Comparison of ENCODE assay signal across 23 cellular contexts in genomic region chr11:39569784-39570183, GRCh38.
"Had no signal": no experiment of that assay in that cellular context is flagged by ENCODE, and none has a peak within 500 bp of the region (broad histone marks: within the 10 kb centered on the region; RNA-seq: fewer than 3 reads in every experiment).

No MANE protein-coding gene starts in this region.

- H3K27ac ChIP-seq: lower lobe of right lung, neutrophil, pancreas, right atrium auricular region, stomach, testis, tibial artery had no signal

- ATAC-seq: effector memory CD8-positive, alpha-beta T cell; left ventricle myocardium superior; lower lobe of right lung; mucosa of descending colon; pancreas; sciatic nerve; stimulated activated effector memory CD8-positive, alpha-beta T cell treated with anti-CD3 and anti-CD28 coated beads, Interleukin-12 subunit alpha, Interleukin-12 subunit beta, amount 100 ng/mL, for 72 hours had no signal

- H3K36me3 ChIP-seq: lower lobe of right lung, neutrophil, pancreas, right atrium auricular region, stomach, tibial artery had no signal

- H3K9me3 Mint-ChIP-seq: type B pancreatic cell had no signal

- H3K27me3 ChIP-seq: neutrophil, pancreas, right atrium auricular region, stomach, testis, tibial artery had no signal

- H3K4me3 Mint-ChIP-seq: effector memory CD8-positive, alpha-beta T cell; immature natural killer cell; memory B cell; mesothelial cell of epicardium; naive B cell; nephron; stimulated activated effector memory CD8-positive, alpha-beta T cell treated with anti-CD3 and anti-CD28 coated beads, Interleukin-12 subunit alpha, Interleukin-12 subunit beta, amount 100 ng/mL, for 72 hours; type B pancreatic cell had no signal

- H3K4me1 Mint-ChIP-seq: immature natural killer cell; memory B cell; mesothelial cell of epicardium; naive B cell; nephron; stimulated activated effector memory CD8-positive, alpha-beta T cell treated with anti-CD3 and anti-CD28 coated beads, Interleukin-12 subunit alpha, Interleukin-12 subunit beta, amount 100 ng/mL, for 72 hours had no signal

- H3K36me3 Mint-ChIP-seq: immature natural killer cell; memory B cell; mesothelial cell of epicardium; naive B cell; stimulated activated effector memory CD8-positive, alpha-beta T cell treated with anti-CD3 and anti-CD28 coated beads, Interleukin-12 subunit alpha, Interleukin-12 subunit beta, amount 100 ng/mL, for 72 hours; type B pancreatic cell had no signal

- H3K27ac Mint-ChIP-seq: effector memory CD8-positive, alpha-beta T cell; immature natural killer cell; memory B cell; mesothelial cell of epicardium; naive B cell; stimulated activated effector memory CD8-positive, alpha-beta T cell treated with anti-CD3 and anti-CD28 coated beads, Interleukin-12 subunit alpha, Interleukin-12 subunit beta, amount 100 ng/mL, for 72 hours; type B pancreatic cell had no signal

- H3K4me3 ChIP-seq: lower lobe of right lung, mucosa of descending colon, pancreas, right atrium auricular region, stomach, testis, tibial artery had no signal

- H3K4me1 ChIP-seq: lower lobe of right lung, pancreas, right atrium auricular region, stomach, testis, tibial artery had no signal

- DNase-seq: cerebellar nuclear complex; cortex of kidney; effector memory CD8-positive, alpha-beta T cell; immature natural killer cell; left ventricle myocardium superior; lower lobe of right lung; mucosa of descending colon; naive B cell; pancreas; stimulated activated CD4-positive, alpha-beta T cell treated with anti-CD3 and anti-CD28 coated beads, Interleukin-2, amount 100 ng/mL, for 24 hours; stimulated activated CD4-positive, alpha-beta T cell treated with anti-CD3 and anti-CD28 coated beads, Interleukin-4, amount 100 ng/mL, for 24 hours; stimulated activated naive CD4-positive, alpha-beta T cell treated with Interleukin-2 at 50 U/mL for 16 hours; stomach; testis; tibial artery had no signal

- H3K27me3 Mint-ChIP-seq: effector memory CD8-positive, alpha-beta T cell; memory B cell; naive B cell; type B pancreatic cell had no signal

- H3K9me3 ChIP-seq: lower lobe of right lung, neutrophil, pancreas, right atrium auricular region, testis, tibial artery had no signal
